Comparison of ENCODE assay signal across 11 cellular contexts in genomic region chr13:75788494-75788991, GRCh38.
DNase-seq lines count a peak whose midpoint lies in the region; ATAC-seq and TF ChIP-seq lines count a peak whose summit lies in the region.
"Had no signal": no experiment of that assay in that cellular context is flagged by ENCODE, and none has a peak within 500 bp of the region (broad histone marks: within the 10 kb centered on the region; RNA-seq: fewer than 3 reads in every experiment).

No MANE protein-coding gene starts in this region.

- no peaks in the 10 kb centered on the region for H3K27me3 Mint-ChIP-seq in nephron progenitor cell (ENCODE audit: low read depth, poor library complexity)

- no peak overlapping the region for H3K27ac Mint-ChIP-seq in nephron progenitor cell

- no peak for TF ChIP-seq CTCF in AG10803 (conservative IDR thresholded peaks at IDR 0.05; ENCODE audit: low read length)
- TF ChIP-seq CTCF in nephron progenitor cell (IDR thresholded peaks at IDR 0.05): no peak

- no peak for TF ChIP-seq POLR2A in GM18505 (IDR thresholded peaks at IDR 0.05; ENCODE audit: borderline replicate concordance, extremely low read depth, insufficient read depth, insufficient read length)

- no peaks in the 10 kb centered on the region for H3K4me1 Mint-ChIP-seq in nephron progenitor cell

- no peaks in the 10 kb centered on the region for H3K36me3 Mint-ChIP-seq in nephron progenitor cell (ENCODE audit: low read depth)

- H3K9me3 Mint-ChIP-seq in nephron progenitor cell: no peaks in the 10 kb centered on the region

- H3K4me3 Mint-ChIP-seq in nephron progenitor cell: no peak overlapping the region

- DNase-seq in AG10803 (ENCODE audit: low read depth) (peak; percentile 97), NCI-H226 (peak; percentile 74), myocyte (ENCODE audit: low read depth) (peak; percentile 99), nephron progenitor cell (no peak), OCI-M2 (lab: John Stamatoyannopoulos, UW; ENCODE audit: unreplicated experiment) (no peak)
- DNase-seq: Caco-2, NCI-H2029 treated with DMSO at 0.1 percent for 48 hours had no signal

- peak; percentile 62 for ATAC-seq in esophagus mucosa
- no peak for ATAC-seq in GM18505 (IDR thresholded peaks at IDR 0.05; ENCODE audit: unreplicated experiment)
- no peak for ATAC-seq in GM18517 (IDR thresholded peaks at IDR 0.05; ENCODE audit: unreplicated experiment)

- H3K4me3 ChIP-seq in AG10803 (ENCODE audit: low read length): no peak overlapping the region
- H3K4me3 ChIP-seq: HAP-1 had no signal

Comparison
In these comparisons a context has a peak if more than half of its experiments do, and no peak if none do; other contexts are left out.
1. DNase-seq: peak in AG10803 (single experiment), NCI-H226 (single experiment) and myocyte (single experiment); none in nephron progenitor cell (single experiment) and OCI-M2 (single experiment).